In genomic region chr17:76562734-76563148, GRCh38 we compare ENCODE assay signal across 10 cellular contexts. TPM values are rescaled to one million over a fixed set of nuclear protein-coding genes. Genes with fewer than 3 reads are reported as not detected.
DNase-seq lines count a peak whose midpoint lies in the region; ATAC-seq and TF ChIP-seq lines count a peak whose summit lies in the region.
"Had no signal": no experiment of that assay in that cellular context is flagged by ENCODE, and none has a peak within 500 bp of the region (broad histone marks: within the 10 kb centered on the region; RNA-seq: fewer than 3 reads in every experiment).

No MANE protein-coding gene starts in this region.

- no peak for TF ChIP-seq CTCF in astrocyte of the spinal cord (IDR thresholded peaks at IDR 0.05; ENCODE audit: low read depth, low read length)

- H3K79me2 ChIP-seq in ACC112 (ENCODE audit: control insufficient read depth, insufficient read depth, low read length, unreplicated experiment): peaks cover 49% of the 10 kb centered on the region

- peaks cover 24% of the 10 kb centered on the region; the same call in 1 of the 2 replicates for H3K36me3 ChIP-seq in ACC112 (ENCODE audit: insufficient read depth, low read length)

- peak; percentile 91 for DNase-seq in LHCN-M2 (ENCODE audit: low read depth)
- DNase-seq in astrocyte of the spinal cord (ENCODE audit: low read depth, low spot score): peak; percentile 79
- peak; percentile 71 for DNase-seq in islet precursor cell
- no peak for DNase-seq in germinal center (ENCODE audit: low spot score)
- no peak for DNase-seq in head of caudate nucleus

- H3K27ac ChIP-seq in ACC112 (ENCODE audit: low read depth, low read length): peak overlapping the region; percentile 73

- intact Hi-C loops in head of caudate nucleus (cut with DNase I): no loop called here

- peak overlapping the region; percentile 8; the same call in 1 of the 2 replicates for H3K4me3 ChIP-seq in ACC112 (ENCODE audit: low read depth, low read length)
- no peak overlapping the region for H3K4me3 ChIP-seq in astrocyte of the spinal cord (ENCODE audit: low read depth, low read length)

- ATAC-seq in GM18873 (IDR thresholded peaks at IDR 0.05; ENCODE audit: low FRiP score, unreplicated experiment) (no peak), HG03196 (IDR thresholded peaks at IDR 0.05; ENCODE audit: unreplicated experiment) (no peak)

- H3K27me3 ChIP-seq in ACC112 (ENCODE audit: insufficient read depth, low read length): no peaks in the 10 kb centered on the region

- in situ Hi-C loops in astrocyte of the spinal cord (cut with HindIII; ENCODE audit: low sequenced_read_pairs): no loop called here

- peaks cover 52% of the 10 kb centered on the region for H3K4me1 ChIP-seq in ACC112 (ENCODE audit: control insufficient read depth, insufficient read depth, low read length, unreplicated experiment)

- no peak overlapping the region for H2AFZ ChIP-seq in ACC112 (ENCODE audit: low read length, unreplicated experiment)

RNA-seq across cellular contexts. Expression of gene PRCD, which starts 22.9 kb away (rescaled TPM):
- 0.06 and 0.86 TPM in 2 replicates for total RNA-seq in LHCN-M2 (2014; rRNA removed)
- polyA plus RNA-seq in LHCN-M2 (2012): 0.19 TPM
- total RNA-seq: NCI-H460 had no signal

RNA-seq across cellular contexts. Expression of gene ST6GALNAC2, which starts 22.9 kb away (rescaled TPM):
- 0.34 and 1.2 TPM in 2 replicates for total RNA-seq in LHCN-M2 (2014; rRNA removed)
- 0.29 TPM for polyA plus RNA-seq in LHCN-M2 (2012)
- polyA plus RNA-seq: neural cell had no signal

RNA-seq across cellular contexts. Expression of gene CYGB, which starts 25.2 kb away (rescaled TPM):
- total RNA-seq in LHCN-M2 (2014; rRNA removed): 3.3 and 3.7 TPM in 2 replicates
- polyA plus RNA-seq in LHCN-M2 (2012): 1.2 TPM

Comparison
In these comparisons a context has a peak if more than half of its experiments do, and no peak if none do; other contexts are left out.
1. DNase-seq: peak in LHCN-M2 (single experiment), astrocyte of the spinal cord (single experiment) and islet precursor cell (single experiment); none in germinal center (single experiment) and head of caudate nucleus (0 of 42).